ENCODE assay signal across 1 cellular context in genomic region chr14:89954045-89955021, GRCh38.
TF ChIP-seq lines count a peak whose summit lies in the region.

TSS of gene EFCAB11 (minus strand) at chr14:89954730. CDS start at chr14:89954660, 70 bp downstream.

TF ChIP-seq in HepG2, 621 proteins besides CTCF, POLR2A, EP300 and RAD21 (continued from another document and continues in another):
- TF ChIP-seq ZNF407 (CRISPR knock-in tag; IDR thresholded peaks at IDR 0.05; ENCODE audit: not compliant biosample characterization) (peak; percentile 66), ZNF547 (CRISPR knock-in tag; IDR thresholded peaks at IDR 0.05) (peak; percentile 75), SIX4 (CRISPR knock-in tag; IDR thresholded peaks at IDR 0.05) (no peak), NFYB (CRISPR knock-in tag; IDR thresholded peaks at IDR 0.05) (peak; percentile 93), GATAD1 (CRISPR knock-in tag; IDR thresholded peaks at IDR 0.05) (peak; percentile 73), KLF6 (CRISPR knock-in tag; IDR thresholded peaks at IDR 0.05) (no peak), ZNF331 (CRISPR knock-in tag; IDR thresholded peaks at IDR 0.05) (no peak), ZNF629 (CRISPR knock-in tag; conservative IDR thresholded peaks at IDR 0.05) (0 out of 2 replicates have a peak, but pooled peaks have one; percentile 4), ZNF496 (CRISPR knock-in tag; IDR thresholded peaks at IDR 0.05; ENCODE audit: insufficient replicate concordance) (no peak), FOXC1 (CRISPR knock-in tag; IDR thresholded peaks at IDR 0.05; ENCODE audit: borderline replicate concordance) (0 out of 2 replicates have a peak, but pooled peaks have one; percentile 62), FOXK1 (CRISPR knock-in tag; IDR thresholded peaks at IDR 0.05; ENCODE audit: borderline replicate concordance, low read depth) (peak; percentile 66; the same call in 1 of the 2 replicates), ZFP91 (CRISPR knock-in tag; IDR thresholded peaks at IDR 0.05; ENCODE audit: borderline replicate concordance) (peak; percentile 36; the same call in 1 of the 2 replicates), CCDC6 (CRISPR knock-in tag; IDR thresholded peaks at IDR 0.05) (0 out of 2 replicates have a peak, but pooled peaks have one; percentile 12), KDM3A (CRISPR knock-in tag; IDR thresholded peaks at IDR 0.05; ENCODE audit: low read depth) (0 out of 2 replicates have a peak, but pooled peaks have one; percentile 62), PBX2 (CRISPR knock-in tag; IDR thresholded peaks at IDR 0.05) (peak; percentile 87), GABPA (IDR thresholded peaks at IDR 0.05; ENCODE audit: low read depth, low read length) (peak; percentile 64), GABPA (CRISPR knock-in tag; IDR thresholded peaks at IDR 0.05; ENCODE audit: low read depth) (peak; percentile 75), ZNF883 (CRISPR knock-in tag; IDR thresholded peaks at IDR 0.05; ENCODE audit: not compliant biosample characterization) (peak; percentile 55), HIVEP1 (CRISPR knock-in tag; IDR thresholded peaks at IDR 0.05) (0 out of 2 replicates have a peak, but pooled peaks have one; percentile 51), TBX2 (CRISPR knock-in tag; IDR thresholded peaks at IDR 0.05; ENCODE audit: borderline replicate concordance) (no peak), MLLT10 (CRISPR knock-in tag; IDR thresholded peaks at IDR 0.05) (no peak), SYNCRIP (IDR thresholded peaks at IDR 0.05; ENCODE audit: insufficient read depth, low read depth, low read length) (no peak), PATZ1 (CRISPR knock-in tag; IDR thresholded peaks at IDR 0.05) (peak; percentile 34; the same call in 1 of the 2 replicates), SALL1 (CRISPR knock-in tag; IDR thresholded peaks at IDR 0.05) (peak; percentile 83), CENPX (CRISPR knock-in tag; IDR thresholded peaks at IDR 0.05) (no peak), KMT2B (CRISPR knock-in tag; IDR thresholded peaks at IDR 0.05) (peak; percentile 64; the same call in 1 of the 2 replicates), ZNF546 (CRISPR knock-in tag; conservative IDR thresholded peaks at IDR 0.05) (0 out of 2 replicates have a peak, but pooled peaks have one; percentile 40), E2F5 (CRISPR knock-in tag; conservative IDR thresholded peaks at IDR 0.05) (peak; percentile 91), SALL2 (CRISPR knock-in tag; IDR thresholded peaks at IDR 0.05) (0 out of 2 replicates have a peak, but pooled peaks have one; percentile 26), HMGXB4 (CRISPR knock-in tag; IDR thresholded peaks at IDR 0.05; ENCODE audit: borderline replicate concordance in 1 of 2, low read depth in 1 of 2) (peak; percentile 51 to 54; a peak in 1 of 4 replicates), ZNF292 (CRISPR knock-in tag; IDR thresholded peaks at IDR 0.05; ENCODE audit: borderline replicate concordance, low read depth) (peak; percentile 49; the same call in 1 of the 2 replicates), ZNF704 (CRISPR knock-in tag; IDR thresholded peaks at IDR 0.05; ENCODE audit: borderline replicate concordance) (no peak), ZNF431 (CRISPR knock-in tag; IDR thresholded peaks at IDR 0.05; ENCODE audit: borderline replicate concordance, low read depth) (0 out of 2 replicates have a peak, but pooled peaks have one; percentile 49), ZNF670 (CRISPR knock-in tag; IDR thresholded peaks at IDR 0.05; ENCODE audit: borderline replicate concordance) (no peak), GABPB1 (CRISPR knock-in tag; IDR thresholded peaks at IDR 0.05) (peak; percentile 86), ZNF503 (CRISPR knock-in tag; IDR thresholded peaks at IDR 0.05) (no peak), ZNF768 (CRISPR knock-in tag; IDR thresholded peaks at IDR 0.05) (peak; percentile 35; the same call in 1 of the 2 replicates), ZNF501 (CRISPR knock-in tag; IDR thresholded peaks at IDR 0.05) (peak; percentile 50; the same call in 1 of the 2 replicates), ZNF792 (CRISPR knock-in tag; IDR thresholded peaks at IDR 0.05) (no peak), PBX3 (CRISPR knock-in tag; IDR thresholded peaks at IDR 0.05; ENCODE audit: borderline replicate concordance) (no peak)
